In genomic region chr17:67376892-67377726, GRCh38 we compare ENCODE assay signal across 1 cellular context.
A peak's percentile ranks its signal among the peaks of the same experiment; 100 is the strongest.
TF ChIP-seq lines count a peak whose summit lies in the region.

Gene PITPNC1 (plus strand): TSS chr17:67377281.

TF ChIP-seq in SK-N-SH, 30 proteins besides CTCF, POLR2A, EP300 and RAD21 (continued from another document):
- TF ChIP-seq, protein P1, sequence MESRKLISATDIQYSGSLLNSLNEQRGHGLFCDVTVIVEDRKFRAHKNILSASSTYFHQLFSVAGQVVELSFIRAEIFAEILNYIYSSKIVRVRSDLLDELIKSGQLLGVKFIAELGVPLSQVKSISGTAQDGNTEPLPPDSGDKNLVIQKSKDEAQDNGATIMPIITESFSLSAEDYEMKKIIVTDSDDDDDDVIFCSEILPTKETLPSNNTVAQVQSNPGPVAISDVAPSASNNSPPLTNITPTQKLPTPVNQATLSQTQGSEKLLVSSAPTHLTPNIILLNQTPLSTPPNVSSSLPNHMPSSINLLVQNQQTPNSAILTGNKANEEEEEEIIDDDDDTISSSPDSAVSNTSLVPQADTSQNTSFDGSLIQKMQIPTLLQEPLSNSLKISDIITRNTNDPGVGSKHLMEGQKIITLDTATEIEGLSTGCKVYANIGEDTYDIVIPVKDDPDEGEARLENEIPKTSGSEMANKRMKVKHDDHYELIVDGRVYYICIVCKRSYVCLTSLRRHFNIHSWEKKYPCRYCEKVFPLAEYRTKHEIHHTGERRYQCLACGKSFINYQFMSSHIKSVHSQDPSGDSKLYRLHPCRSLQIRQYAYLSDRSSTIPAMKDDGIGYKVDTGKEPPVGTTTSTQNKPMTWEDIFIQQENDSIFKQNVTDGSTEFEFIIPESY (IDR thresholded peaks at IDR 0.05; ENCODE audit: borderline replicate concordance, low read depth), result no peak
- TF ChIP-seq RFX5 (IDR thresholded peaks at IDR 0.05; ENCODE audit: low read length) (peak; percentile 21; the same call in 1 of the 2 replicates), REST (IDR thresholded peaks at IDR 0.05; ENCODE audit: low read depth, low read length) (peak; percentile 65; the same call in 1 of the 2 replicates), JUND (IDR thresholded peaks at IDR 0.05) (no peak), SMC3 (IDR thresholded peaks at IDR 0.05; ENCODE audit: low read depth, low read length) (no peak), POLR2AphosphoS5 (IDR thresholded peaks at IDR 0.05; ENCODE audit: low read depth, low read length) (peak; percentile 74)
- TF ChIP-seq, protein P2, sequence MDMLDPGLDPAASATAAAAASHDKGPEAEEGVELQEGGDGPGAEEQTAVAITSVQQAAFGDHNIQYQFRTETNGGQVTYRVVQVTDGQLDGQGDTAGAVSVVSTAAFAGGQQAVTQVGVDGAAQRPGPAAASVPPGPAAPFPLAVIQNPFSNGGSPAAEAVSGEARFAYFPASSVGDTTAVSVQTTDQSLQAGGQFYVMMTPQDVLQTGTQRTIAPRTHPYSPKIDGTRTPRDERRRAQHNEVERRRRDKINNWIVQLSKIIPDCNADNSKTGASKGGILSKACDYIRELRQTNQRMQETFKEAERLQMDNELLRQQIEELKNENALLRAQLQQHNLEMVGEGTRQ (IDR thresholded peaks at IDR 0.05; ENCODE audit: borderline replicate concordance, low read depth, low read length), result no peak
- TF ChIP-seq, protein P3, sequence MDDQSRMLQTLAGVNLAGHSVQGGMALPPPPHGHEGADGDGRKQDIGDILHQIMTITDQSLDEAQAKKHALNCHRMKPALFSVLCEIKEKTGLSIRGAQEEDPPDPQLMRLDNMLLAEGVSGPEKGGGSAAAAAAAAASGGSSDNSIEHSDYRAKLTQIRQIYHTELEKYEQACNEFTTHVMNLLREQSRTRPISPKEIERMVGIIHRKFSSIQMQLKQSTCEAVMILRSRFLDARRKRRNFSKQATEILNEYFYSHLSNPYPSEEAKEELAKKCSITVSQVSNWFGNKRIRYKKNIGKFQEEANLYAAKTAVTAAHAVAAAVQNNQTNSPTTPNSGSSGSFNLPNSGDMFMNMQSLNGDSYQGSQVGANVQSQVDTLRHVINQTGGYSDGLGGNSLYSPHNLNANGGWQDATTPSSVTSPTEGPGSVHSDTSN (IDR thresholded peaks at IDR 0.05), result no peak
